ENCODE assay signal across 1 cellular context in the genomic region with DNA sequence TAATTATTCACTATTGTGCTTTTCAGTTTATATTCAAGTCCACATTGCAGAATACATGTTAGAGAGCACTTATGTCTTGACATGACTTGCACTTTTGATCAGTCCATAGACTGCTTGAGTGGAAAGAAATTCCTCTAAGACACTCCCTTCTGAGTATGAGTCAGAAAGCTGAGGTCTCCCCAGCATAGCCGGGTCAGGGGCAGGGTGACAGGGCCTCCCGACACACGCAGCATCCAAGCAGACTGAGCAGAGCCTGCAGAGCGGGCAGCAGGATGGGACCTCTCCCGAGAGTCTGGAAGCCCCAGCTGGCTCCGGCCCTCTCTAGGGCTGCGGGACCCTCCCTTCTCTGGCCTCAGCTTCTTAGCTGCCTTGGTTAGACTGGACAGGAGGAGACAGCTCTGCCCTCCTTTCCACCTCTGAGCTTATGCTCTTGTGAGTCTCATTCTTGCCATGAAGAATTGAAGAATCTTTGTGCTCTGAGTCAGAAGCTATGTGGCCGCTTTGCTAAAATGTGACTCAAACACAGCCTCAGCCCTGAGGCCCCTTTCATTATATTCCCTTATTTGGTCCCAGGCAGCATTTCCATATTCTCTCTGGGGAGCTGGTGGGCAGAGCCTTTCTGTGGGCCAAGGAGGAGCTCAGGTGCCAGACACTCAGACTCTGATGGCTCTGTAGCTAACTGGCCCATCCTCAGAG.
A peak's percentile ranks its signal among the peaks of the same experiment; 100 is the strongest.
TF ChIP-seq lines count a peak whose summit lies in the region.

No MANE protein-coding gene starts in this region.

TF ChIP-seq in K562, 482 proteins besides CTCF, POLR2A, EP300 and RAD21 (continued from another document and continues in another):
- TF ChIP-seq, protein P1, sequence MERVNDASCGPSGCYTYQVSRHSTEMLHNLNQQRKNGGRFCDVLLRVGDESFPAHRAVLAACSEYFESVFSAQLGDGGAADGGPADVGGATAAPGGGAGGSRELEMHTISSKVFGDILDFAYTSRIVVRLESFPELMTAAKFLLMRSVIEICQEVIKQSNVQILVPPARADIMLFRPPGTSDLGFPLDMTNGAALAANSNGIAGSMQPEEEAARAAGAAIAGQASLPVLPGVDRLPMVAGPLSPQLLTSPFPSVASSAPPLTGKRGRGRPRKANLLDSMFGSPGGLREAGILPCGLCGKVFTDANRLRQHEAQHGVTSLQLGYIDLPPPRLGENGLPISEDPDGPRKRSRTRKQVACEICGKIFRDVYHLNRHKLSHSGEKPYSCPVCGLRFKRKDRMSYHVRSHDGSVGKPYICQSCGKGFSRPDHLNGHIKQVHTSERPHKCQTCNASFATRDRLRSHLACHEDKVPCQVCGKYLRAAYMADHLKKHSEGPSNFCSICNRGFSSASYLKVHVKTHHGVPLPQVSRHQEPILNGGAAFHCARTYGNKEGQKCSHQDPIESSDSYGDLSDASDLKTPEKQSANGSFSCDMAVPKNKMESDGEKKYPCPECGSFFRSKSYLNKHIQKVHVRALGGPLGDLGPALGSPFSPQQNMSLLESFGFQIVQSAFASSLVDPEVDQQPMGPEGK (CRISPR knock-in tag; IDR thresholded peaks at IDR 0.05; ENCODE audit: borderline replicate concordance), result no peak
- no peak for TF ChIP-seq ZNF274 (IDR thresholded peaks at IDR 0.05; ENCODE audit: borderline replicate concordance, low read depth, low read length)
- TF ChIP-seq KDM4B (IDR thresholded peaks at IDR 0.05; ENCODE audit: borderline replicate concordance in 2 of 2, low read depth in 1 of 2), result no peak
- no peak for TF ChIP-seq ZNF124 (CRISPR knock-in tag; IDR thresholded peaks at IDR 0.05)
- TF ChIP-seq ZBTB7A (IDR thresholded peaks at IDR 0.05; ENCODE audit: borderline replicate concordance, control insufficient read depth, low read depth, low read length), result peak; percentile 68; the same call in 1 of the 2 replicates
- TF ChIP-seq ZBTB1 (CRISPR knock-in tag; IDR thresholded peaks at IDR 0.05; ENCODE audit: borderline replicate concordance, low read depth), result no peak
- TF ChIP-seq PHF8 (IDR thresholded peaks at IDR 0.05; ENCODE audit: borderline replicate concordance, low read length), result peak; percentile 52; the same call in 1 of the 2 replicates
- TF ChIP-seq SMAD2 (IDR thresholded peaks at IDR 0.05; ENCODE audit: low read depth, low read length), result no peak
- no peak for TF ChIP-seq RFX7 (CRISPR knock-in tag; IDR thresholded peaks at IDR 0.05)
- TF ChIP-seq, protein P2, sequence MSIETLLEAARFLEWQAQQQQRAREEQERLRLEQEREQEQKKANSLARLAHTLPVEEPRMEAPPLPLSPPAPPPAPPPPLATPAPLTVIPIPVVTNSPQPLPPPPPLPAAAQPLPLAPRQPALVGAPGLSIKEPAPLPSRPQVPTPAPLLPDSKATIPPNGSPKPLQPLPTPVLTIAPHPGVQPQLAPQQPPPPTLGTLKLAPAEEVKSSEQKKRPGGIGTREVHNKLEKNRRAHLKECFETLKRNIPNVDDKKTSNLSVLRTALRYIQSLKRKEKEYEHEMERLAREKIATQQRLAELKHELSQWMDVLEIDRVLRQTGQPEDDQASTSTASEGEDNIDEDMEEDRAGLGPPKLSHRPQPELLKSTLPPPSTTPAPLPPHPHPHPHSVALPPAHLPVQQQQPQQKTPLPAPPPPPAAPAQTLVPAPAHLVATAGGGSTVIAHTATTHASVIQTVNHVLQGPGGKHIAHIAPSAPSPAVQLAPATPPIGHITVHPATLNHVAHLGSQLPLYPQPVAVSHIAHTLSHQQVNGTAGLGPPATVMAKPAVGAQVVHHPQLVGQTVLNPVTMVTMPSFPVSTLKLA (conservative IDR thresholded peaks at IDR 0.05), result peak in 1 of 2 experiments; percentile 64; a peak in 2 of 4 replicates
- no peak for TF ChIP-seq ZNF3 (CRISPR knock-in tag; IDR thresholded peaks at IDR 0.05)
- TF ChIP-seq, protein P3, sequence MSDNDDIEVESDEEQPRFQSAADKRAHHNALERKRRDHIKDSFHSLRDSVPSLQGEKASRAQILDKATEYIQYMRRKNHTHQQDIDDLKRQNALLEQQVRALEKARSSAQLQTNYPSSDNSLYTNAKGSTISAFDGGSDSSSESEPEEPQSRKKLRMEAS (CRISPR knock-in tag; IDR thresholded peaks at IDR 0.05), result peak; percentile 28; the same call in 1 of the 2 replicates
- TF ChIP-seq POLR2B (IDR thresholded peaks at IDR 0.05; ENCODE audit: low read depth, partially characterized antibody), result peak; percentile 46
- TF ChIP-seq, protein P4, sequence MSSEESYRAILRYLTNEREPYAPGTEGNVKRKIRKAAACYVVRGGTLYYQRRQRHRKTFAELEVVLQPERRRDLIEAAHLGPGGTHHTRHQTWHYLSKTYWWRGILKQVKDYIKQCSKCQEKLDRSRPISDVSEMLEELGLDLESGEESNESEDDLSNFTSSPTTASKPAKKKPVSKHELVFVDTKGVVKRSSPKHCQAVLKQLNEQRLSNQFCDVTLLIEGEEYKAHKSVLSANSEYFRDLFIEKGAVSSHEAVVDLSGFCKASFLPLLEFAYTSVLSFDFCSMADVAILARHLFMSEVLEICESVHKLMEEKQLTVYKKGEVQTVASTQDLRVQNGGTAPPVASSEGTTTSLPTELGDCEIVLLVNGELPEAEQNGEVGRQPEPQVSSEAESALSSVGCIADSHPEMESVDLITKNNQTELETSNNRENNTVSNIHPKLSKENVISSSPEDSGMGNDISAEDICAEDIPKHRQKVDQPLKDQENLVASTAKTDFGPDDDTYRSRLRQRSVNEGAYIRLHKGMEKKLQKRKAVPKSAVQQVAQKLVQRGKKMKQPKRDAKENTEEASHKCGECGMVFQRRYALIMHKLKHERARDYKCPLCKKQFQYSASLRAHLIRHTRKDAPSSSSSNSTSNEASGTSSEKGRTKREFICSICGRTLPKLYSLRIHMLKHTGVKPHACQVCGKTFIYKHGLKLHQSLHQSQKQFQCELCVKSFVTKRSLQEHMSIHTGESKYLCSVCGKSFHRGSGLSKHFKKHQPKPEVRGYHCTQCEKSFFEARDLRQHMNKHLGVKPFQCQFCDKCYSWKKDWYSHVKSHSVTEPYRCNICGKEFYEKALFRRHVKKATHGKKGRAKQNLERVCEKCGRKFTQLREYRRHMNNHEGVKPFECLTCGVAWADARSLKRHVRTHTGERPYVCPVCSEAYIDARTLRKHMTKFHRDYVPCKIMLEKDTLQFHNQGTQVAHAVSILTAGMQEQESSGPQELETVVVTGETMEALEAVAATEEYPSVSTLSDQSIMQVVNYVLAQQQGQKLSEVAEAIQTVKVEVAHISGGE (CRISPR knock-in tag; IDR thresholded peaks at IDR 0.05), result 0 out of 6 replicates have a peak, but pooled peaks of 1 of the 3 experiments have one; percentile 33
- no peak for TF ChIP-seq HNRNPUL1 (IDR thresholded peaks at IDR 0.05; ENCODE audit: low read length)
- TF ChIP-seq ARID1B (IDR thresholded peaks at IDR 0.05), result peak; percentile 78
- TF ChIP-seq POLR2AphosphoS5 (IDR thresholded peaks at IDR 0.05; ENCODE audit: control insufficient read depth, insufficient read depth, low read depth, low read length), result 0 out of 2 replicates have a peak, but pooled peaks have one; percentile 32
- TF ChIP-seq BDP1 (IDR thresholded peaks at IDR 0.05; ENCODE audit: insufficient read depth, insufficient read length), result no peak
- TF ChIP-seq, protein P5, sequence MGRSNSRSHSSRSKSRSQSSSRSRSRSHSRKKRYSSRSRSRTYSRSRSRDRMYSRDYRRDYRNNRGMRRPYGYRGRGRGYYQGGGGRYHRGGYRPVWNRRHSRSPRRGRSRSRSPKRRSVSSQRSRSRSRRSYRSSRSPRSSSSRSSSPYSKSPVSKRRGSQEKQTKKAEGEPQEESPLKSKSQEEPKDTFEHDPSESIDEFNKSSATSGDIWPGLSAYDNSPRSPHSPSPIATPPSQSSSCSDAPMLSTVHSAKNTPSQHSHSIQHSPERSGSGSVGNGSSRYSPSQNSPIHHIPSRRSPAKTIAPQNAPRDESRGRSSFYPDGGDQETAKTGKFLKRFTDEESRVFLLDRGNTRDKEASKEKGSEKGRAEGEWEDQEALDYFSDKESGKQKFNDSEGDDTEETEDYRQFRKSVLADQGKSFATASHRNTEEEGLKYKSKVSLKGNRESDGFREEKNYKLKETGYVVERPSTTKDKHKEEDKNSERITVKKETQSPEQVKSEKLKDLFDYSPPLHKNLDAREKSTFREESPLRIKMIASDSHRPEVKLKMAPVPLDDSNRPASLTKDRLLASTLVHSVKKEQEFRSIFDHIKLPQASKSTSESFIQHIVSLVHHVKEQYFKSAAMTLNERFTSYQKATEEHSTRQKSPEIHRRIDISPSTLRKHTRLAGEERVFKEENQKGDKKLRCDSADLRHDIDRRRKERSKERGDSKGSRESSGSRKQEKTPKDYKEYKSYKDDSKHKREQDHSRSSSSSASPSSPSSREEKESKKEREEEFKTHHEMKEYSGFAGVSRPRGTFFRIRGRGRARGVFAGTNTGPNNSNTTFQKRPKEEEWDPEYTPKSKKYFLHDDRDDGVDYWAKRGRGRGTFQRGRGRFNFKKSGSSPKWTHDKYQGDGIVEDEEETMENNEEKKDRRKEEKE (IDR thresholded peaks at IDR 0.05; ENCODE audit: borderline replicate concordance in 1 of 2, control insufficient read depth in 1 of 2, low read depth in 2 of 2, low read length in 1 of 2), result no peak
- TF ChIP-seq, protein P6, sequence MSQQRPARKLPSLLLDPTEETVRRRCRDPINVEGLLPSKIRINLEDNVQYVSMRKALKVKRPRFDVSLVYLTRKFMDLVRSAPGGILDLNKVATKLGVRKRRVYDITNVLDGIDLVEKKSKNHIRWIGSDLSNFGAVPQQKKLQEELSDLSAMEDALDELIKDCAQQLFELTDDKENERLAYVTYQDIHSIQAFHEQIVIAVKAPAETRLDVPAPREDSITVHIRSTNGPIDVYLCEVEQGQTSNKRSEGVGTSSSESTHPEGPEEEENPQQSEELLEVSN (IDR thresholded peaks at IDR 0.05; ENCODE audit: borderline replicate concordance in 1 of 2, extremely low read depth in 1 of 2, insufficient read depth in 1 of 2, insufficient read length in 1 of 2, low read depth in 1 of 2, low read length in 1 of 2, poor library complexity in 1 of 2, severe bottlenecking in 1 of 2), result peak in 1 of 2 experiments; percentile 34
- TF ChIP-seq, protein P7, sequence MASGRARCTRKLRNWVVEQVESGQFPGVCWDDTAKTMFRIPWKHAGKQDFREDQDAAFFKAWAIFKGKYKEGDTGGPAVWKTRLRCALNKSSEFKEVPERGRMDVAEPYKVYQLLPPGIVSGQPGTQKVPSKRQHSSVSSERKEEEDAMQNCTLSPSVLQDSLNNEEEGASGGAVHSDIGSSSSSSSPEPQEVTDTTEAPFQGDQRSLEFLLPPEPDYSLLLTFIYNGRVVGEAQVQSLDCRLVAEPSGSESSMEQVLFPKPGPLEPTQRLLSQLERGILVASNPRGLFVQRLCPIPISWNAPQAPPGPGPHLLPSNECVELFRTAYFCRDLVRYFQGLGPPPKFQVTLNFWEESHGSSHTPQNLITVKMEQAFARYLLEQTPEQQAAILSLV (tag; IDR thresholded peaks at IDR 0.05), result no peak
- TF ChIP-seq ZNF695 (CRISPR knock-in tag; IDR thresholded peaks at IDR 0.05), result no peak
- TF ChIP-seq, protein P8, sequence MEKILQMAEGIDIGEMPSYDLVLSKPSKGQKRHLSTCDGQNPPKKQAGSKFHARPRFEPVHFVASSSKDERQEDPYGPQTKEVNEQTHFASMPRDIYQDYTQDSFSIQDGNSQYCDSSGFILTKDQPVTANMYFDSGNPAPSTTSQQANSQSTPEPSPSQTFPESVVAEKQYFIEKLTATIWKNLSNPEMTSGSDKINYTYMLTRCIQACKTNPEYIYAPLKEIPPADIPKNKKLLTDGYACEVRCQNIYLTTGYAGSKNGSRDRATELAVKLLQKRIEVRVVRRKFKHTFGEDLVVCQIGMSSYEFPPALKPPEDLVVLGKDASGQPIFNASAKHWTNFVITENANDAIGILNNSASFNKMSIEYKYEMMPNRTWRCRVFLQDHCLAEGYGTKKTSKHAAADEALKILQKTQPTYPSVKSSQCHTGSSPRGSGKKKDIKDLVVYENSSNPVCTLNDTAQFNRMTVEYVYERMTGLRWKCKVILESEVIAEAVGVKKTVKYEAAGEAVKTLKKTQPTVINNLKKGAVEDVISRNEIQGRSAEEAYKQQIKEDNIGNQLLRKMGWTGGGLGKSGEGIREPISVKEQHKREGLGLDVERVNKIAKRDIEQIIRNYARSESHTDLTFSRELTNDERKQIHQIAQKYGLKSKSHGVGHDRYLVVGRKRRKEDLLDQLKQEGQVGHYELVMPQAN (IDR thresholded peaks at IDR 0.05; ENCODE audit: borderline replicate concordance), result no peak
- TF ChIP-seq DPF2 (IDR thresholded peaks at IDR 0.05), result peak; percentile 90
- TF ChIP-seq EP400 (IDR thresholded peaks at IDR 0.05), result no peak
- TF ChIP-seq, protein P9, sequence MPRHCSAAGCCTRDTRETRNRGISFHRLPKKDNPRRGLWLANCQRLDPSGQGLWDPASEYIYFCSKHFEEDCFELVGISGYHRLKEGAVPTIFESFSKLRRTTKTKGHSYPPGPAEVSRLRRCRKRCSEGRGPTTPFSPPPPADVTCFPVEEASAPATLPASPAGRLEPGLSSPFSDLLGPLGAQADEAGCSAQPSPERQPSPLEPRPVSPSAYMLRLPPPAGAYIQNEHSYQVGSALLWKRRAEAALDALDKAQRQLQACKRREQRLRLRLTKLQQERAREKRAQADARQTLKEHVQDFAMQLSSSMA (CRISPR knock-in tag; IDR thresholded peaks at IDR 0.05), result no peak
- TF ChIP-seq, protein P10, sequence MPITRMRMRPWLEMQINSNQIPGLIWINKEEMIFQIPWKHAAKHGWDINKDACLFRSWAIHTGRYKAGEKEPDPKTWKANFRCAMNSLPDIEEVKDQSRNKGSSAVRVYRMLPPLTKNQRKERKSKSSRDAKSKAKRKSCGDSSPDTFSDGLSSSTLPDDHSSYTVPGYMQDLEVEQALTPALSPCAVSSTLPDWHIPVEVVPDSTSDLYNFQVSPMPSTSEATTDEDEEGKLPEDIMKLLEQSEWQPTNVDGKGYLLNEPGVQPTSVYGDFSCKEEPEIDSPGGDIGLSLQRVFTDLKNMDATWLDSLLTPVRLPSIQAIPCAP (CRISPR knock-in tag; IDR thresholded peaks at IDR 0.05; ENCODE audit: borderline replicate concordance), result no peak
- no peak for TF ChIP-seq SRSF3 (IDR thresholded peaks at IDR 0.05; ENCODE audit: insufficient read depth, low read length)
- TF ChIP-seq C11orf30 (IDR thresholded peaks at IDR 0.05; ENCODE audit: low read depth), result peak; percentile 99
- TF ChIP-seq NEUROD1 (IDR thresholded peaks at IDR 0.05; ENCODE audit: borderline replicate concordance, low read depth, low read length, partially characterized antibody), result peak; percentile 19
- TF ChIP-seq DACH1 (IDR thresholded peaks at IDR 0.05; ENCODE audit: partially characterized antibody), result no peak
- no peak for TF ChIP-seq CCNT2 (IDR thresholded peaks at IDR 0.05; ENCODE audit: borderline replicate concordance, extremely low read depth, insufficient read length, low read depth, low read length)
- TF ChIP-seq, protein P11, sequence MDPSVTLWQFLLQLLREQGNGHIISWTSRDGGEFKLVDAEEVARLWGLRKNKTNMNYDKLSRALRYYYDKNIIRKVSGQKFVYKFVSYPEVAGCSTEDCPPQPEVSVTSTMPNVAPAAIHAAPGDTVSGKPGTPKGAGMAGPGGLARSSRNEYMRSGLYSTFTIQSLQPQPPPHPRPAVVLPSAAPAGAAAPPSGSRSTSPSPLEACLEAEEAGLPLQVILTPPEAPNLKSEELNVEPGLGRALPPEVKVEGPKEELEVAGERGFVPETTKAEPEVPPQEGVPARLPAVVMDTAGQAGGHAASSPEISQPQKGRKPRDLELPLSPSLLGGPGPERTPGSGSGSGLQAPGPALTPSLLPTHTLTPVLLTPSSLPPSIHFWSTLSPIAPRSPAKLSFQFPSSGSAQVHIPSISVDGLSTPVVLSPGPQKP (CRISPR knock-in tag; IDR thresholded peaks at IDR 0.05), result no peak
- TF ChIP-seq SRSF9 (IDR thresholded peaks at IDR 0.05; ENCODE audit: borderline replicate concordance, low read depth, low read length), result no peak
- no peak for TF ChIP-seq SNIP1 (IDR thresholded peaks at IDR 0.05; ENCODE audit: low read depth)
- peak; percentile 75 for TF ChIP-seq MTA3 (IDR thresholded peaks at IDR 0.05; ENCODE audit: borderline replicate concordance)
- no peak for TF ChIP-seq NR2C2 (CRISPR knock-in tag; IDR thresholded peaks at IDR 0.05)
- TF ChIP-seq NR2C2 (tag; IDR thresholded peaks at IDR 0.05), result peak; percentile 79
- TF ChIP-seq SMAD4 (CRISPR knock-in tag; conservative IDR thresholded peaks at IDR 0.05), result 0 out of 2 replicates have a peak, but pooled peaks have one; percentile 52
- no peak for TF ChIP-seq GTF2F1 (IDR thresholded peaks at IDR 0.05; ENCODE audit: low read depth, low read length)
